ENCODE assay signal across 10 cellular contexts in the genomic region with DNA sequence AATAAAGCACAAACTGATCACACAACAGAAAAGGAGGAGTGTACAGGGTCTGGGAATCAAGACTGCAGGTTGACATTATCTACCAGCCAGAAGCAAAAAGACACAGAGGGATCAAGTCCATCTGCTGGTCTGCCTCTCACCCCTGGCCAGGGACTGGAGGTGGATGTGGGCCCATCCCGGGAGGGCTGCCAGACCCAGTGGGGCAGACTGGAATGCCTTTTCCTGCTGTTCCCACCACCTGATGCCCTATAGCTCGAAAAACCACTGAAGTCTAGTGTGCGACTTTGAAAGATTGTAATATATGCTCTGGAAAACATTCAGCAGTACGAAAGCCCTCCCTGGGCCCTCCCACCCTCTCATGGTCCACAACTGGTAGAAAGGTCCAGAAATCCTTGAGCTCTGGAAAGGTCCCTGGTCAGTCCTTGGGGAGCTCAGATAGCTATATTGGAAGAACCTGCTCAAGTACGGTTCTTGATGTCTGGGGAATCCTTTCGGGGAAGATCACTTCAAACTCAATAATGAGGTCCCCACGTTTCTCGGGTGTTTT. TPM values are rescaled to one million over a fixed set of nuclear protein-coding genes. Genes with fewer than 3 reads are reported as not detected.
DNase-seq lines count a peak whose midpoint lies in the region; ATAC-seq, FAIRE-seq and TF ChIP-seq lines count a peak whose summit lies in the region.
"Had no signal": no experiment of that assay in that cellular context is flagged by ENCODE, and none has a peak within 500 bp of the region (broad histone marks: within the 10 kb centered on the region; RNA-seq: fewer than 3 reads in every experiment).

No MANE protein-coding gene starts in this region.

- H3K36me3 ChIP-seq in IMR-90 (ENCODE audit: control insufficient read depth, insufficient read depth, low read length), result peaks cover 27% of the 10 kb centered on the region
- peaks cover 6% of the 10 kb centered on the region for H3K36me3 ChIP-seq in hepatocyte (replicated peaks; ENCODE audit: insufficient read depth, low read depth)
- H3K36me3 ChIP-seq in small intestine (ENCODE audit: control insufficient read depth in 2 of 2, insufficient read depth in 2 of 2, low read length in 2 of 2), result peaks cover 4 to 7% of the 10 kb centered on the region in 2 donors
- H3K36me3 ChIP-seq: ovary had no signal

- no peak for FAIRE-seq in small intestine (lab: Jason Lieb, UNC)

- no peak overlapping the region for H3K4ac ChIP-seq in IMR-90 (ENCODE audit: low read depth, low read length)

- POLR2A ChIA-PET in IMR-90 (lab: Charles Lee; ENCODE audit: unreplicated experiment), result interaction anchor here (0.7 kb wide), 1 partner anchor 12 kb away, joined by 3 read pairs; no protein-coding TSS in a partner anchor

- no peak for TF ChIP-seq RAD21 in IMR-90 (IDR thresholded peaks at IDR 0.05; ENCODE audit: low read length)

- peaks cover 23 to 60% of the 10 kb centered on the region in 2 experiments for H3K79me1 ChIP-seq in IMR-90 (ENCODE audit: low read depth in 1 of 2, low read length in 2 of 2)

- peak overlapping the region; percentile 38 for H2AK9ac ChIP-seq in IMR-90 (replicated peaks; ENCODE audit: low read depth, low read length, poor library complexity)

- no peaks in the 10 kb centered on the region for H3K9me3 ChIP-seq in IMR-90 (ENCODE audit: control insufficient read depth, insufficient read depth, low read length)
- no peaks in the 10 kb centered on the region for H3K9me3 ChIP-seq in hepatocyte (ENCODE audit: low read depth)
- H3K9me3 ChIP-seq in small intestine (ENCODE audit: control insufficient read depth, low read depth), result no peaks in the 10 kb centered on the region
- H3K9me3 ChIP-seq: ovary, SJSA1 had no signal

- H3K27me3 Mint-ChIP-seq in activated naive CD8-positive, alpha-beta T cell treated with anti-CD3 and anti-CD28 coated beads for 36 hours, result no peaks in the 10 kb centered on the region

- no peak overlapping the region for H2AK5ac ChIP-seq in IMR-90 (ENCODE audit: low read depth, low read length)

- H4K5ac ChIP-seq in IMR-90 (ENCODE audit: low read depth, low read length), result no peak overlapping the region

- BruUV-seq in IMR-90 (replicated peaks; lab: Mats Ljungman, UMichigan), result no TSS peak

- no peak overlapping the region for H2BK120ac ChIP-seq in IMR-90 (ENCODE audit: low read depth, low read length)

- H3K9me1 ChIP-seq in IMR-90 (ENCODE audit: insufficient read depth, low read length), result peaks cover 25% of the 10 kb centered on the region

- H2BK20ac ChIP-seq in IMR-90 (ENCODE audit: low read depth, low read length), result no peak overlapping the region

- TF ChIP-seq CTCF in IMR-90 (conservative IDR thresholded peaks at IDR 0.05; ENCODE audit: low read depth, low read length), result no peak
- TF ChIP-seq CTCF in hepatocyte (IDR thresholded peaks at IDR 0.05; ENCODE audit: poor library complexity), result no peak

- no peak overlapping the region for H2BK15ac ChIP-seq in IMR-90 (ENCODE audit: low read depth, low read length)

- H3K79me2 ChIP-seq in hepatocyte, result peaks cover 39% of the 10 kb centered on the region

- 0 out of 2 replicates have a peak overlapping the region, but pooled peaks have one; percentile 87 for H3K23ac ChIP-seq in IMR-90 (ENCODE audit: low read depth, low read length)

- CTCF ChIA-PET in IMR-90 (lab: Yijun Ruan, JAX), result no interaction called here

- ATAC-seq in IMR-90 (ENCODE audit: low read depth), result no peak
- ATAC-seq in HG03196 (IDR thresholded peaks at IDR 0.05; ENCODE audit: unreplicated experiment), result no peak
- no peak for ATAC-seq in left lobe of liver

- no peak overlapping the region for H2AFZ ChIP-seq in IMR-90 (replicated peaks; ENCODE audit: low read length, poor library complexity)
- no peak overlapping the region for H2AFZ ChIP-seq in hepatocyte

- H3K4me2 ChIP-seq in IMR-90 (ENCODE audit: low read depth, low read length) (peak overlapping the region; percentile 98), hepatocyte (peak overlapping the region; percentile 96)

- H3K27me3 ChIP-seq in IMR-90 (ENCODE audit: control insufficient read depth, insufficient read depth, low read length) (no peaks in the 10 kb centered on the region), hepatocyte (no peaks in the 10 kb centered on the region), small intestine (ENCODE audit: control insufficient read depth in 2 of 2, insufficient read depth in 2 of 2, low read length in 2 of 2) (no peaks in the 10 kb centered on the region)
- H3K27me3 ChIP-seq: ovary, SJSA1 had no signal

- H3K56ac ChIP-seq in IMR-90 (ENCODE audit: extremely low read depth, insufficient read depth, low read length), result no peak overlapping the region

- peaks cover 57% of the 10 kb centered on the region for H3K4me1 Mint-ChIP-seq in activated naive CD8-positive, alpha-beta T cell treated with anti-CD3 and anti-CD28 coated beads for 36 hours

- DNase-seq in IMR-90 (peak; percentile 52), hepatocyte (ENCODE audit: low spot score) (no peak), small intestine (no peak), activated gamma-delta T cell treated with Interleukin-2 at 50 U/mL for 16 hours (no peak), left lobe of liver (ENCODE audit: low spot score) (no peak)
- no peak for DNase-seq in activated naive CD8-positive, alpha-beta T cell treated with anti-CD3 and anti-CD28 coated beads for 36 hours
- no peak for DNase-seq in effector CD4-positive, alpha-beta T cell

- H3K4me1 ChIP-seq in IMR-90 (ENCODE audit: control insufficient read depth, insufficient read depth, low read length) (peaks cover 20% of the 10 kb centered on the region), hepatocyte (ENCODE audit: insufficient read depth) (peaks cover 27% of the 10 kb centered on the region), small intestine (ENCODE audit: control insufficient read depth in 2 of 2, insufficient read depth in 1 of 2, low read depth in 1 of 2, low read length in 1 of 2) (peaks cover 0 to 10% of the 10 kb centered on the region in 2 donors)

- H2BK5ac ChIP-seq in IMR-90 (ENCODE audit: low read depth, low read length, poor library complexity, severe bottlenecking), result no peak overlapping the region

- H3K9me3 Mint-ChIP-seq in activated naive CD8-positive, alpha-beta T cell treated with anti-CD3 and anti-CD28 coated beads for 36 hours, result no peaks in the 10 kb centered on the region

- no peak overlapping the region for H4K91ac ChIP-seq in IMR-90 (ENCODE audit: insufficient read depth, low read depth, low read length)

- in situ Hi-C loops in IMR-90 (cut with MboI; ENCODE audit: low sequenced_read_pairs), result no loop called here

- H3K36me3 Mint-ChIP-seq in activated naive CD8-positive, alpha-beta T cell treated with anti-CD3 and anti-CD28 coated beads for 36 hours, result peaks cover 44% of the 10 kb centered on the region

- peak overlapping the region; percentile 92 for H3K4me3 Mint-ChIP-seq in activated naive CD8-positive, alpha-beta T cell treated with anti-CD3 and anti-CD28 coated beads for 36 hours

- no peak overlapping the region for H4K8ac ChIP-seq in IMR-90 (ENCODE audit: low read depth in 2 of 2, low read length in 2 of 2)

- intact Hi-C loops in IMR-90 (cut with micrococcal nuclease), result no loop called here

- 60% methylated on average over 1 of the region's 8 CpGs; no CpG with 5 or more reads in 1 of the 2 experiments for WGBS in IMR-90 (ENCODE audit: extremely low coverage in 2 of 2, insufficient read length in 1 of 2), 2 experiments
- WGBS in hepatocyte (ENCODE audit: low lambda C conversion rate, missing lambda C conversion rate), result 92% methylated on average over 8 of the region's 8 CpGs
- 37 to 66% (median 52%) methylated on average over 8 of the region's 8 CpGs for WGBS in small intestine, 3 donors

- 0 out of 2 replicates have a peak, but pooled peaks have one; percentile 36 for TF ChIP-seq POLR2A in IMR-90 (IDR thresholded peaks at IDR 0.05; ENCODE audit: low read depth, low read length)

- no peaks in the 10 kb centered on the region for H3K9me2 ChIP-seq in hepatocyte (replicated peaks; ENCODE audit: insufficient read depth)

- peak overlapping the region; percentile 80 for H3K27ac Mint-ChIP-seq in activated naive CD8-positive, alpha-beta T cell treated with anti-CD3 and anti-CD28 coated beads for 36 hours

- H3K4me3 ChIP-seq in IMR-90 (ENCODE audit: insufficient read depth, low read depth, low read length) (no peak overlapping the region), hepatocyte (peak overlapping the region; percentile 93), small intestine (ENCODE audit: low read depth in 1 of 2, low read length in 2 of 2) (peak overlapping the region; percentile 93 to 94)

- H3K14ac ChIP-seq in IMR-90 (replicated peaks; ENCODE audit: low read depth, low read length), result no peak overlapping the region

- H3K9ac ChIP-seq in IMR-90 (ENCODE audit: low read depth, low read length), result no peak overlapping the region

- dilution Hi-C loops in IMR-90 (cut with HindIII; ENCODE audit: low sequenced_read_pairs, unreplicated experiment), result no loop called here

- H4K20me1 ChIP-seq in IMR-90 (ENCODE audit: insufficient read depth, low read length), result peaks cover 45% of the 10 kb centered on the region
- peaks cover 38% of the 10 kb centered on the region for H4K20me1 ChIP-seq in hepatocyte (ENCODE audit: insufficient read depth, poor library complexity, severe bottlenecking)

- H3K27ac ChIP-seq in IMR-90 (ENCODE audit: insufficient read depth, low read length) (no peak overlapping the region), hepatocyte (no peak overlapping the region), small intestine (ENCODE audit: low read depth in 1 of 2, low read length in 1 of 2) (peak overlapping the region in 1 of 2 donors; percentile 10)
- H3K27ac ChIP-seq: SJSA1 had no signal

- no peak overlapping the region for H3K18ac ChIP-seq in IMR-90 (ENCODE audit: low read depth, low read length)

RNA-seq across cellular contexts. Expression of a gene that starts 2.6 kb away (rescaled TPM):
- total RNA-seq in IMR-90 (2012; rRNA removed), result 82.5 and 88.2 TPM in 2 replicates
- polyA plus RNA-seq in IMR-90 (2012; rRNA removed), result 91.1 and 95.4 TPM in 2 replicates
- polyA plus RNA-seq in IMR-90 (2012; cell fraction: cytosol; rRNA removed), result 73.4 and 172 TPM in 2 replicates
- 38.3 and 63.8 TPM in 2 replicates for polyA plus RNA-seq in IMR-90 (2012; cell fraction: nucleus; rRNA removed; ENCODE audit: low replicate concordance)
- 10 to 100 TPM; 45.0 to 45.7 TPM for total RNA-seq in activated naive CD8-positive, alpha-beta T cell treated with anti-CD3 and anti-CD28 coated beads for 36 hours
- total RNA-seq in hepatocyte, result 104 and 112 TPM in 2 replicates
- polyA plus RNA-seq in hepatocyte, result 179 and 185 TPM in 2 replicates
- polyA plus RNA-seq in small intestine, result 10 to 100 TPM; 39.4 to 45.3 (median 43.2) TPM
- total RNA-seq in left lobe of liver, result 70.7 TPM

RNA-seq across cellular contexts. Expression of a gene that starts 13.8 kb away (rescaled TPM):
- total RNA-seq in IMR-90 (2012; rRNA removed) (35.8 and 46.2 TPM in 2 replicates), hepatocyte (65.3 and 102 TPM in 2 replicates), left lobe of liver (101 TPM)
- polyA plus RNA-seq in IMR-90 (2012; rRNA removed) (81.2 and 102 TPM in 2 replicates), hepatocyte (366 and 370 TPM in 2 replicates), small intestine (100 to 1,000 TPM; 147 to 234 (median 165) TPM)
- polyA plus RNA-seq in IMR-90 (2012; cell fraction: cytosol; rRNA removed), result 74.3 and 124 TPM in 2 replicates
- polyA plus RNA-seq in IMR-90 (2012; cell fraction: nucleus; rRNA removed; ENCODE audit: low replicate concordance), result 111 and 215 TPM in 2 replicates
- total RNA-seq in activated naive CD8-positive, alpha-beta T cell treated with anti-CD3 and anti-CD28 coated beads for 36 hours, result 10 to 100 TPM; 86.1 to 88.7 TPM

RNA-seq across cellular contexts. Expression of a gene that starts 19.6 kb away (rescaled TPM):
- total RNA-seq in IMR-90 (2012; rRNA removed), result 74.2 and 77.5 TPM in 2 replicates
- polyA plus RNA-seq in IMR-90 (2012; rRNA removed), result 133 and 153 TPM in 2 replicates
- polyA plus RNA-seq in IMR-90 (2012; cell fraction: cytosol; rRNA removed), result 151 and 196 TPM in 2 replicates
- polyA plus RNA-seq in IMR-90 (2012; cell fraction: nucleus; rRNA removed; ENCODE audit: low replicate concordance), result 93.4 and 205 TPM in 2 replicates
- total RNA-seq in activated naive CD8-positive, alpha-beta T cell treated with anti-CD3 and anti-CD28 coated beads for 36 hours, result 10 to 100 TPM; 22.5 to 24.8 TPM
- 102 and 127 TPM in 2 replicates for total RNA-seq in hepatocyte
- 186 and 201 TPM in 2 replicates for polyA plus RNA-seq in hepatocyte
- 10 to 100 TPM; 64.0 to 91.2 (median 66.5) TPM for polyA plus RNA-seq in small intestine
- total RNA-seq in left lobe of liver, result 28.2 TPM

RNA-seq across cellular contexts. Expression of a gene that starts 40.4 kb away (rescaled TPM):
- total RNA-seq in IMR-90 (2012; rRNA removed) (0.28 and 0.54 TPM in 2 replicates), hepatocyte (0.60 and 2.8 TPM in 2 replicates), left lobe of liver (0.13 TPM)
- polyA plus RNA-seq in IMR-90 (2012; rRNA removed) (0.60 and 1.6 TPM in 2 replicates), hepatocyte (3.5 and 7.6 TPM in 2 replicates), small intestine (under 1 TPM in 1 of 3 donors, not detected in 2; 0.64 TPM)
- 0.90 and 2.7 TPM in 2 replicates for polyA plus RNA-seq in IMR-90 (2012; cell fraction: cytosol; rRNA removed)
- 0.52 and 2.4 TPM in 2 replicates for polyA plus RNA-seq in IMR-90 (2012; cell fraction: nucleus; rRNA removed; ENCODE audit: low replicate concordance)
- total RNA-seq in activated naive CD8-positive, alpha-beta T cell treated with anti-CD3 and anti-CD28 coated beads for 36 hours, result under 1 TPM; 0.25 to 0.40 TPM
- total RNA-seq: SJSA1 had no signal
- polyA plus RNA-seq: ovary had no signal

RNA-seq across cellular contexts. Expression of a gene that starts 56.3 kb away (rescaled TPM):
- 337 and 436 TPM in 2 replicates for total RNA-seq in IMR-90 (2012; rRNA removed)
- polyA plus RNA-seq in IMR-90 (2012; rRNA removed), result 523 and 591 TPM in 2 replicates
- polyA plus RNA-seq in IMR-90 (2012; cell fraction: cytosol; rRNA removed), result 616 and 949 TPM in 2 replicates
- polyA plus RNA-seq in IMR-90 (2012; cell fraction: nucleus; rRNA removed; ENCODE audit: low replicate concordance), result 86.4 and 295 TPM in 2 replicates
- total RNA-seq in activated naive CD8-positive, alpha-beta T cell treated with anti-CD3 and anti-CD28 coated beads for 36 hours, result 100 to 1,000 TPM; 128 to 129 TPM
- total RNA-seq in hepatocyte, result 201 and 226 TPM in 2 replicates
- polyA plus RNA-seq in hepatocyte, result 354 and 442 TPM in 2 replicates
- 100 to 1,000 TPM; 597 to 818 (median 651) TPM for polyA plus RNA-seq in small intestine
- 134 TPM for total RNA-seq in left lobe of liver
